In the genomic region with DNA sequence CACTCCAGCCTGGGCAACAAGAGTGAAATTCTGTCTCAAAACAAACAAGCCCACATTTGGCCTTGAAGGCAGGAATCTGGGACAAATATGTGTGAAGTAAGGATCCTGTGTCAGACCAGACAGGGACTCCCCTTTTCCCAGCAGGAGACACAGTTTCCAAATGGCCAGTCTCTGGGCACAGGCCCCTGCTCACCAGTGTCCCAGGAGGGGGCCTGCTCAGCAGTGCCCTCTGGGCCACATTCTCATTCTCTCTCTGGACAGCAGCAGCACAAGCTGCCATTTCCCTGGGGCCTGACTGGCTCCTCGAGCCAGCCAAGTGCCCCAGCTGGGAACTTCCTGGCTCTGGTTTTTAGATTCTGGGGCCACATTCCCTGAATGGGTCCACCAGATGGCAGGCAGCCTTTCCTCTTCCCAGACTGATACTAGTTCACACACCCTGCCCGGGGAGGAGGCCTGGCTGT, we compare ENCODE assay signal across 11 cellular contexts. TPM values are rescaled to one million over a fixed set of nuclear protein-coding genes. Genes with fewer than 3 reads are reported as not detected.
DNase-seq lines count a peak whose midpoint lies in the region; ATAC-seq and TF ChIP-seq lines count a peak whose summit lies in the region.
"Had no signal": no experiment of that assay in that cellular context is flagged by ENCODE, and none has a peak within 500 bp of the region (broad histone marks: within the 10 kb centered on the region; RNA-seq: fewer than 3 reads in every experiment).

No MANE protein-coding gene starts in this region.

- H3K79me2 ChIP-seq in H9 (ENCODE audit: insufficient read depth, low read length): no peaks in the 10 kb centered on the region

- no peak overlapping the region for H3K4me3 Mint-ChIP-seq in H9
- H3K4me3 Mint-ChIP-seq in brain: no peak overlapping the region
- no peak overlapping the region for H3K4me3 Mint-ChIP-seq in CD8-positive, alpha-beta memory T cell
- H3K4me3 Mint-ChIP-seq: naive thymus-derived CD4-positive, alpha-beta T cell had no signal

- no peak overlapping the region for H2BK20ac ChIP-seq in H9 (ENCODE audit: low read depth, low read length, poor library complexity, severe bottlenecking)

- no peak overlapping the region for H2AK5ac ChIP-seq in H9 (ENCODE audit: insufficient read length, low read length)

- peak overlapping the region in 1 of 3 experiments; percentile 23; a peak in 3 of 7 replicates for H3K27ac Mint-ChIP-seq in H9
- peak overlapping the region; percentile 76 to 95 (median 79) for H3K27ac Mint-ChIP-seq in brain
- H3K27ac Mint-ChIP-seq in CD8-positive, alpha-beta memory T cell: peak overlapping the region in 1 of 8 donors; percentile 46

- H3K4me1 ChIP-seq in H9 (ENCODE audit: insufficient read depth, low read length) (no peaks in the 10 kb centered on the region), right cardiac atrium (ENCODE audit: control insufficient read depth, insufficient read depth, low read length) (peaks cover under 1% of the 10 kb centered on the region), subcutaneous abdominal adipose tissue (ENCODE audit: control insufficient read depth in 5 of 5, insufficient read depth in 5 of 5, low read length in 5 of 5) (peaks cover 9 to 27% (median 22%) of the 10 kb centered on the region in 5 donors)
- H3K4me1 ChIP-seq in CD8-positive, alpha-beta memory T cell (ENCODE audit: insufficient read depth, low read length): no peaks in the 10 kb centered on the region

- H3K4me1 Mint-ChIP-seq in H9 (peaks cover 6 to 9% of the 10 kb centered on the region in 2 experiments), brain (peaks cover 27% of the 10 kb centered on the region)
- peaks cover 2 to 7% (median 3%) of the 10 kb centered on the region in 3 donors for H3K4me1 Mint-ChIP-seq in CD8-positive, alpha-beta memory T cell

- DNase-seq in H9: peak; percentile 81
- peak in 2 of 3 donors; percentile 40 to 68 for DNase-seq in right cardiac atrium
- no peak for DNase-seq in CD8-positive, alpha-beta memory T cell
- no peak for DNase-seq in activated CD4-positive, alpha-beta T cell treated with anti-CD3 and anti-CD28 coated beads for 1 hour
- DNase-seq: naive thymus-derived CD4-positive, alpha-beta T cell; NCI-H1092; stimulated activated CD8-positive, alpha-beta memory T cell treated with anti-CD3 and anti-CD28 coated beads, Interleukin-4, amount 100 ng/mL, for 48 hours had no signal

- H3K9me3 Mint-ChIP-seq in H9 (no peaks in the 10 kb centered on the region), brain (no peaks in the 10 kb centered on the region)
- H3K9me3 Mint-ChIP-seq in CD8-positive, alpha-beta memory T cell: no peaks in the 10 kb centered on the region
- H3K9me3 Mint-ChIP-seq: naive thymus-derived CD4-positive, alpha-beta T cell had no signal

- H3K36me3 Mint-ChIP-seq in H9 (ENCODE audit: insufficient read depth in 1 of 3, low read depth in 3 of 3) (peaks cover 14 to 33% (median 28%) of the 10 kb centered on the region in 3 experiments), brain (peaks cover 9% of the 10 kb centered on the region)
- H3K36me3 Mint-ChIP-seq in CD8-positive, alpha-beta memory T cell: peaks cover 0 to 32% (median 0%) of the 10 kb centered on the region in 3 donors

- H3K27ac ChIP-seq in H9 (ENCODE audit: insufficient read length, low read depth, low read length) (no peak overlapping the region), right cardiac atrium (ENCODE audit: low read length) (peak overlapping the region; percentile 3), subcutaneous abdominal adipose tissue (ENCODE audit: low read depth, low read length) (peak overlapping the region; percentile 75)
- H3K27ac ChIP-seq in CD8-positive, alpha-beta memory T cell (ENCODE audit: low read depth, low read length): no peak overlapping the region

- H2BK5ac ChIP-seq in H9 (ENCODE audit: insufficient read length, low read length): no peak overlapping the region

- H3K79me1 ChIP-seq in H9 (ENCODE audit: insufficient read depth, low read depth, low read length, poor library complexity, severe bottlenecking): no peaks in the 10 kb centered on the region

- H3K23ac ChIP-seq in H9 (ENCODE audit: insufficient read length, low read depth, low read length): no peak overlapping the region

- H3K27me3 Mint-ChIP-seq in H9 (ENCODE audit: low read depth) (no peaks in the 10 kb centered on the region; the same call in 1 of the 2 replicates), brain (no peaks in the 10 kb centered on the region)
- H3K27me3 Mint-ChIP-seq in CD8-positive, alpha-beta memory T cell: peaks cover 0 to 2% of the 10 kb centered on the region in 2 donors
- H3K27me3 Mint-ChIP-seq: naive thymus-derived CD4-positive, alpha-beta T cell had no signal

- no peak overlapping the region for H3K4me2 ChIP-seq in H9 (ENCODE audit: insufficient read depth, insufficient read length, low read length)

- CTCF ChIA-PET in CD8-positive, alpha-beta memory T cell (lab: Charles Lee): interaction anchor here (1.3 to 4.1 kb wide), 2 partner anchors 11 to 30 kb away, joined by 4 to 47 read pairs; no protein-coding TSS in a partner anchor

- H3K4me3 ChIP-seq in right cardiac atrium (ENCODE audit: low read length): no peak overlapping the region
- no peak overlapping the region for H3K4me3 ChIP-seq in subcutaneous abdominal adipose tissue (ENCODE audit: low read depth in 1 of 5, low read length in 5 of 5)
- no peak overlapping the region for H3K4me3 ChIP-seq in CD8-positive, alpha-beta memory T cell (ENCODE audit: low read length)

- H3K36me3 ChIP-seq in subcutaneous abdominal adipose tissue (ENCODE audit: control insufficient read depth in 5 of 5, insufficient read depth in 5 of 5, low read length in 5 of 5): peaks cover 0 to 8% (median 0%) of the 10 kb centered on the region in 5 donors
- H3K36me3 ChIP-seq in CD8-positive, alpha-beta memory T cell (ENCODE audit: insufficient read depth, low read length): peaks cover 3% of the 10 kb centered on the region

- H3K27me3 ChIP-seq in H9 (ENCODE audit: insufficient read depth, low read length) (no peaks in the 10 kb centered on the region), right cardiac atrium (ENCODE audit: control insufficient read depth, insufficient read depth) (no peaks in the 10 kb centered on the region), subcutaneous abdominal adipose tissue (ENCODE audit: control insufficient read depth in 5 of 5, insufficient read depth in 4 of 5, low read length in 5 of 5) (no peaks in the 10 kb centered on the region)
- H3K27me3 ChIP-seq in CD8-positive, alpha-beta memory T cell (ENCODE audit: insufficient read depth, low read length, poor library complexity, severe bottlenecking): no peaks in the 10 kb centered on the region

- intact Hi-C loops in right cardiac atrium (cut with DNase I): loop anchor here in 1 of 4 donors (10.0 kb wide), 1 partner anchor 48 kb away; no protein-coding TSS in a partner anchor

- no peak overlapping the region for H2AFZ ChIP-seq in H9 (ENCODE audit: low read length)

- POLR2A ChIA-PET in CD8-positive, alpha-beta memory T cell (lab: Charles Lee): interaction anchor here (0.6 to 1.5 kb wide), 2 partner anchors 30 to 42 kb away, joined by 3 to 6 read pairs; no protein-coding TSS in a partner anchor

- no peak overlapping the region for H2BK15ac ChIP-seq in H9 (ENCODE audit: low read depth, low read length)

- no peak overlapping the region for H3T11ph ChIP-seq in H9 (ENCODE audit: low read length)

- H3K9me3 ChIP-seq in H9 (ENCODE audit: control insufficient read depth, low read depth, low read length): no peaks in the 10 kb centered on the region
- H3K9me3 ChIP-seq in right cardiac atrium (ENCODE audit: control insufficient read depth, low read length): no peaks in the 10 kb centered on the region
- no peaks in the 10 kb centered on the region for H3K9me3 ChIP-seq in subcutaneous abdominal adipose tissue (ENCODE audit: control insufficient read depth in 5 of 5, low read length in 5 of 5)
- no peaks in the 10 kb centered on the region for H3K9me3 ChIP-seq in CD8-positive, alpha-beta memory T cell (ENCODE audit: low read length)

- no peak overlapping the region for H3K4ac ChIP-seq in H9 (ENCODE audit: low read depth, low read length)

- no peak overlapping the region for H4K5ac ChIP-seq in H9 (ENCODE audit: insufficient read length, low read depth, low read length)

- no peak overlapping the region for H3K18ac ChIP-seq in H9 (ENCODE audit: insufficient read length, low read depth, low read length)

- no peak overlapping the region for H2BK120ac ChIP-seq in H9 (ENCODE audit: low read depth, low read length, poor library complexity, severe bottlenecking)

- H3K23me2 ChIP-seq in H9 (ENCODE audit: insufficient read length, low read depth, low read length, poor library complexity, severe bottlenecking): no peaks in the 10 kb centered on the region

- H3K56ac ChIP-seq in H9 (ENCODE audit: insufficient read length, low read depth, low read length): no peak overlapping the region

- ATAC-seq in right cardiac atrium (peak; percentile 43 to 49), HG03139 (IDR thresholded peaks at IDR 0.05; ENCODE audit: unreplicated experiment) (no peak), HG03280 (IDR thresholded peaks at IDR 0.05; ENCODE audit: unreplicated experiment) (no peak)
- ATAC-seq: naive thymus-derived CD4-positive, alpha-beta T cell had no signal

- H4K8ac ChIP-seq in H9 (replicated peaks; ENCODE audit: insufficient read length, low read depth, low read length): no peak overlapping the region

- no peak overlapping the region for H4K91ac ChIP-seq in H9 (ENCODE audit: insufficient read length, low read depth, low read length)

- no peak overlapping the region for H2BK12ac ChIP-seq in H9 (ENCODE audit: insufficient read length, low read depth, low read length)

- H3K14ac ChIP-seq in H9 (ENCODE audit: insufficient read depth, low read length): no peak overlapping the region

- H3K9ac ChIP-seq in H9 (ENCODE audit: extremely low read depth, insufficient read length, low read length) (no peak overlapping the region), subcutaneous abdominal adipose tissue (ENCODE audit: low read length in 5 of 5) (peak overlapping the region in 1 of 5 donors; percentile 63)

- no peaks in the 10 kb centered on the region for H4K20me1 ChIP-seq in H9 (ENCODE audit: control insufficient read depth, insufficient read depth, insufficient read length)

- TF ChIP-seq CTCF in H9 (conservative IDR thresholded peaks at IDR 0.05): peak; percentile 25; the same call in 2 of the 3 replicates
- TF ChIP-seq CTCF in brain (conservative IDR thresholded peaks at IDR 0.05): no peak

- WGBS in H9 (ENCODE audit: extremely low coverage, insufficient read length, low lambda C conversion rate): no CpG with 5 or more reads among the region's 2 CpGs
- 21% methylated on average over 2 of the region's 2 CpGs for WGBS in right cardiac atrium

RNA-seq across cellular contexts. Expression of a gene that starts 11.7 kb away (rescaled TPM):
- total RNA-seq in H9 (2021): 37.4 and 38.9 TPM in 2 replicates
- 17.4 TPM for polyA plus RNA-seq in brain (ENCODE audit: insufficient read depth, low read depth, low replicate concordance)
- 10 to 100 TPM; 10.5 to 11.8 (median 10.8) TPM for total RNA-seq in right cardiac atrium
- polyA plus RNA-seq in right cardiac atrium: 6.8 TPM
- total RNA-seq in CD8-positive, alpha-beta memory T cell: 10 to 100 TPM; 21.5 to 24.3 TPM
- polyA plus RNA-seq in CD8-positive, alpha-beta memory T cell: 1.2 TPM

Comparison
In these comparisons a context has a peak if more than half of its experiments do, and no peak if none do; other contexts are left out.
1. DNase-seq: peak in H9 (single experiment) and right cardiac atrium (2 of 3); none in CD8-positive, alpha-beta memory T cell (0 of 5) and activated CD4-positive, alpha-beta T cell treated with anti-CD3 and anti-CD28 coated beads for 1 hour (single experiment).
2. H3K27ac ChIP-seq: peak in right cardiac atrium (single experiment) and subcutaneous abdominal adipose tissue (single experiment); none in H9 (single experiment) and CD8-positive, alpha-beta memory T cell (single experiment).
3. ATAC-seq: peak in right cardiac atrium (2 of 2); none in HG03139 (single experiment) and HG03280 (single experiment).